In the genomic region with DNA sequence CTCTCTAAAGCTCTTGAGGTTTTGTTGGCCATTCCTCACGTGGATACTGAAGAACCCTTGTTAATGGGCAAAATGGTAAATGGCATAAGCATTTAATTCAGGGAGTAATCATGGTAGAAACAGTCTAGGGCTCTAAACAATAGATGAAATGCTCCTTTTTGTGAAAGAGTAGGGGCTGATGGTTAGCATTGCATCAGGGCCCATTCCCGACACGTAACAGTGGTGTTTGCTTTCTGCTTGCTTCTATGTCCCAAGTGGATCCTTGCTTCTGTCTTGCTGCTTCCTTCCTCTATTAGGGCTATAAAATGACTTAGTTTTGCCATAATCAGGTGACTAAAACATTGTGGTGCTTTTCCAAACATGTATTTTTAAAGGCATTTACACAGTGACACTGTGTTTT, we compare ENCODE assay signal across 16 cellular contexts.
DNase-seq lines count a peak whose midpoint lies in the region; ATAC-seq and TF ChIP-seq lines count a peak whose summit lies in the region.
"Had no signal": no experiment of that assay in that cellular context is flagged by ENCODE, and none has a peak within 500 bp of the region (broad histone marks: within the 10 kb centered on the region; RNA-seq: fewer than 3 reads in every experiment).

No MANE protein-coding gene starts in this region.

- H4K20me1 ChIP-seq in BLaER1 treated with 17β-estradiol and CSF1 and Interleukin-3, amounts not matched to agents 10 nM and 100 nM = no peaks in the 10 kb centered on the region; a peak in 1 of 22 replicates

- no peaks in the 10 kb centered on the region for H3K27me3 ChIP-seq in BLaER1 treated with 17β-estradiol and CSF1 and Interleukin-3, amounts not matched to agents 10 nM and 100 nM
- no peaks in the 10 kb centered on the region for H3K27me3 ChIP-seq in HL-60 (ENCODE audit: insufficient read depth, poor library complexity, severe bottlenecking)

- H3K27ac ChIP-seq in BLaER1 treated with 17β-estradiol and CSF1 and Interleukin-3, amounts not matched to agents 10 nM and 100 nM = peak overlapping the region in 8 of 11 experiments; percentile 69 to 99 (median 94); a peak in 17 of 22 replicates
- peak overlapping the region; percentile 84 for H3K27ac ChIP-seq in HL-60 (replicated peaks)

- H3K9me3 Mint-ChIP-seq in naive B cell = peaks cover 0 to 5% (median 0%) of the 10 kb centered on the region in 7 donors
- peaks cover 2% of the 10 kb centered on the region for H3K9me3 Mint-ChIP-seq in T-helper 2 cell treated with Interferon-gamma antibody and Interleukin-4, amounts not matched to agents 5 μg/mL and 100 μg/mL, for 36 hours
- H3K9me3 Mint-ChIP-seq: CD8-positive, alpha-beta T cell had no signal

- no peaks in the 10 kb centered on the region for H3K27me3 Mint-ChIP-seq in naive B cell
- no peaks in the 10 kb centered on the region for H3K27me3 Mint-ChIP-seq in T-helper 2 cell treated with Interferon-gamma antibody and Interleukin-4, amounts not matched to agents 5 μg/mL and 100 μg/mL, for 36 hours (ENCODE audit: low read depth)
- H3K27me3 Mint-ChIP-seq: B cell had no signal

- DNase-seq in HL-60 (ENCODE audit: low read depth in 1 of 2, low spot score in 1 of 2) (peak in 1 of 2 experiments; percentile 42), NCI-H1436 treated with DMSO at 0.1 percent for 48 hours (lab: John Stamatoyannopoulos, UW) (peak; percentile 36), naive B cell (no peak), Right ventricle myocardium superior (no peak), amygdala (lab: John Stamatoyannopoulos, UW) (no peak), activated T-cell treated with anti-CD3 and anti-CD28 coated beads for 4 hours (no peak)
- DNase-seq in T-helper 2 cell treated with Interferon-gamma antibody and Interleukin-4, amounts not matched to agents 5 μg/mL and 100 μg/mL, for 36 hours (ENCODE audit: low spot score) = no peak
- DNase-seq: CD8-positive, alpha-beta T cell; COR-L47; DMS153; HCEC 1CT; HFFc6 had no signal

- H3K4me1 ChIP-seq in BLaER1 treated with 17β-estradiol and CSF1 and Interleukin-3, amounts not matched to agents 10 nM and 100 nM = peaks cover 29 to 83% (median 65%) of the 10 kb centered on the region in 10 experiments

- peaks cover 0 to 29% (median 10%) of the 10 kb centered on the region in 11 experiments; a peak in 8 of 22 replicates for H3K36me3 ChIP-seq in BLaER1 treated with 17β-estradiol and CSF1 and Interleukin-3, amounts not matched to agents 10 nM and 100 nM

- H3K27ac Mint-ChIP-seq in naive B cell = peak overlapping the region in 5 of 6 donors; percentile 79 to 89 (median 80)
- H3K27ac Mint-ChIP-seq in T-helper 2 cell treated with Interferon-gamma antibody and Interleukin-4, amounts not matched to agents 5 μg/mL and 100 μg/mL, for 36 hours = no peak overlapping the region
- H3K27ac Mint-ChIP-seq: CD14-positive monocyte; CD8-positive, alpha-beta T cell; HFFc6 had no signal

- H3K4me3 Mint-ChIP-seq in naive B cell = peak overlapping the region in 3 of 8 donors; percentile 21 to 23 (median 21)
- no peak overlapping the region for H3K4me3 Mint-ChIP-seq in T-helper 2 cell treated with Interferon-gamma antibody and Interleukin-4, amounts not matched to agents 5 μg/mL and 100 μg/mL, for 36 hours
- H3K4me3 Mint-ChIP-seq: CD14-positive monocyte; CD8-positive, alpha-beta T cell; HFFc6 had no signal

- ATAC-seq in naive B cell (ENCODE audit: low read depth in 2 of 2) = no peak
- no peak for ATAC-seq in Right ventricle myocardium superior (ENCODE audit: poor library complexity)
- ATAC-seq: CD8-positive, alpha-beta T cell; HepG2 had no signal

- peaks cover 23 to 61% (median 54%) of the 10 kb centered on the region in 11 experiments for H3K9me3 ChIP-seq in BLaER1 treated with 17β-estradiol and CSF1 and Interleukin-3, amounts not matched to agents 10 nM and 100 nM (replicated peaks in 1 of 11)

- peak overlapping the region in 3 of 10 experiments; percentile 9 to 17 (median 13); a peak in 2 of 20 replicates for H3K4me3 ChIP-seq in BLaER1 treated with 17β-estradiol and CSF1 and Interleukin-3, amounts not matched to agents 10 nM and 100 nM
- no peak overlapping the region for H3K4me3 ChIP-seq in HL-60 (replicated peaks; ENCODE audit: insufficient read depth, low read length)

- H3K9ac ChIP-seq in BLaER1 treated with 17β-estradiol and CSF1 and Interleukin-3, amounts not matched to agents 10 nM and 100 nM = peak overlapping the region in 7 of 11 experiments; percentile 47 to 84 (median 80); a peak in 13 of 22 replicates

- H3K4me1 Mint-ChIP-seq in naive B cell = peaks cover 9 to 23% (median 13%) of the 10 kb centered on the region in 3 donors
- peaks cover 15% of the 10 kb centered on the region for H3K4me1 Mint-ChIP-seq in T-helper 2 cell treated with Interferon-gamma antibody and Interleukin-4, amounts not matched to agents 5 μg/mL and 100 μg/mL, for 36 hours (ENCODE audit: low read depth)

- H3K36me3 Mint-ChIP-seq in naive B cell = no peaks in the 10 kb centered on the region
- H3K36me3 Mint-ChIP-seq in T-helper 2 cell treated with Interferon-gamma antibody and Interleukin-4, amounts not matched to agents 5 μg/mL and 100 μg/mL, for 36 hours (ENCODE audit: low read depth) = no peaks in the 10 kb centered on the region
- H3K36me3 Mint-ChIP-seq: CD14-positive monocyte; CD8-positive, alpha-beta T cell had no signal

- no peak for TF ChIP-seq CTCF in HL-60 (IDR thresholded peaks at IDR 0.05; ENCODE audit: insufficient read depth, low read length)

- intact Hi-C loops in Right ventricle myocardium superior (cut with DNase I) = no loop called here

- H3K4me2 ChIP-seq in BLaER1 treated with 17β-estradiol and CSF1 and Interleukin-3, amounts not matched to agents 10 nM and 100 nM = peak overlapping the region; percentile 12 to 82 (median 73); a peak in 21 of 22 replicates
